ENCODE assay signal across 10 cellular contexts in genomic region chr17:78374631-78375274, GRCh38. TPM values are rescaled to one million over a fixed set of nuclear protein-coding genes. Genes with fewer than 3 reads are reported as not detected.
DNase-seq lines count a peak whose midpoint lies in the region; ATAC-seq and TF ChIP-seq lines count a peak whose summit lies in the region.
"Had no signal": no experiment of that assay in that cellular context is flagged by ENCODE, and none has a peak within 500 bp of the region (broad histone marks: within the 10 kb centered on the region; RNA-seq: fewer than 3 reads in every experiment).

No MANE protein-coding gene starts in this region.

- intact Hi-C loops in Right ventricle myocardium superior (cut with DNase I) = no loop called here

- peak overlapping the region; percentile 76 for H3K4me3 Mint-ChIP-seq in type B pancreatic cell
- H3K4me3 Mint-ChIP-seq: activated naive CD8-positive, alpha-beta T cell treated with anti-CD3 and anti-CD28 coated beads, Interleukin-2, amount 10 ng/mL, durations not matched to agents 7 days and 5 days had no signal

- no peak for TF ChIP-seq CTCF in cardiac muscle cell (IDR thresholded peaks at IDR 0.05; ENCODE audit: low read depth, low read length)
- TF ChIP-seq CTCF in lung (IDR thresholded peaks at IDR 0.05; ENCODE audit: control extremely low read depth, extremely low read depth) = no peak
- no peak for TF ChIP-seq CTCF in type B pancreatic cell (conservative IDR thresholded peaks at IDR 0.05)

- DNase-seq in cardiac muscle cell (ENCODE audit: low read depth in 1 of 2, low spot score in 1 of 2) (peak in 1 of 2 donors; percentile 87), Right ventricle myocardium superior (no peak), ecto neural progenitor cell (ENCODE audit: low spot score) (peak; percentile 74), lung (ENCODE audit: low spot score) (no peak), type B pancreatic cell (ENCODE audit: extremely low spot score, unreplicated experiment) (no peak), left lobe of liver (ENCODE audit: low spot score) (no peak), NCI-H1092 treated with DMSO at 0.1 percent for 48 hours (lab: John Stamatoyannopoulos, UW) (no peak)
- DNase-seq: activated naive CD8-positive, alpha-beta T cell treated with anti-CD3 and anti-CD28 coated beads, Interleukin-2, amount 10 ng/mL, durations not matched to agents 7 days and 5 days; NCI-H1694 treated with DMSO at 0.1 percent for 48 hours had no signal

- peaks cover 23% of the 10 kb centered on the region for H3K4me1 ChIP-seq in cardiac muscle cell (ENCODE audit: low read depth)
- H3K4me1 ChIP-seq in lung (ENCODE audit: control insufficient read depth in 2 of 2, insufficient read depth in 2 of 2, low read length in 2 of 2) = peaks cover 0 to 18% of the 10 kb centered on the region in 2 donors

- ATAC-seq in Right ventricle myocardium superior (ENCODE audit: poor library complexity) (no peak), lung (ENCODE audit: insufficient read depth, low FRiP score) (no peak), left lobe of liver (no peak), GM19324 (IDR thresholded peaks at IDR 0.05; ENCODE audit: low FRiP score, unreplicated experiment) (no peak)

- H3K36me3 ChIP-seq in cardiac muscle cell (no peaks in the 10 kb centered on the region), lung (ENCODE audit: control insufficient read depth in 2 of 2, insufficient read depth in 2 of 2, low read length in 2 of 2) (no peaks in the 10 kb centered on the region)

- peak overlapping the region; percentile 70 for H3K27ac ChIP-seq in cardiac muscle cell
- peak overlapping the region; percentile 42 to 76 for H3K27ac ChIP-seq in lung (ENCODE audit: low read depth in 1 of 2, low read length in 1 of 2)

- peaks cover 4% of the 10 kb centered on the region for H3K36me3 Mint-ChIP-seq in type B pancreatic cell

- H3K27me3 Mint-ChIP-seq in type B pancreatic cell = no peaks in the 10 kb centered on the region

- H3K27ac Mint-ChIP-seq in type B pancreatic cell = peak overlapping the region; percentile 97
- H3K27ac Mint-ChIP-seq: activated naive CD8-positive, alpha-beta T cell treated with anti-CD3 and anti-CD28 coated beads, Interleukin-2, amount 10 ng/mL, durations not matched to agents 7 days and 5 days had no signal

- H3K4me1 Mint-ChIP-seq in type B pancreatic cell (ENCODE audit: unreplicated experiment) = peaks cover 50% of the 10 kb centered on the region

- 67 to 68% methylated on average over 14 of the region's 14 CpGs for WGBS in lung, 2 donors

- H3K9me3 ChIP-seq in cardiac muscle cell (ENCODE audit: low read depth) = no peaks in the 10 kb centered on the region
- no peaks in the 10 kb centered on the region for H3K9me3 ChIP-seq in lung (ENCODE audit: control insufficient read depth in 2 of 2, insufficient read depth in 1 of 2, low read length in 1 of 2)

- H3K4me3 ChIP-seq in cardiac muscle cell (no peak overlapping the region), lung (no peak overlapping the region)

- H3K9me3 Mint-ChIP-seq in type B pancreatic cell = no peaks in the 10 kb centered on the region
- H3K9me3 Mint-ChIP-seq: activated naive CD8-positive, alpha-beta T cell treated with anti-CD3 and anti-CD28 coated beads, Interleukin-2, amount 10 ng/mL, durations not matched to agents 7 days and 5 days had no signal

- H3K27me3 ChIP-seq in cardiac muscle cell (no peaks in the 10 kb centered on the region), lung (ENCODE audit: control insufficient read depth, insufficient read depth) (no peaks in the 10 kb centered on the region)

RNA-seq across cellular contexts. Expression of gene PGS1, which starts 3.7 kb away (rescaled TPM):
- 52.5 and 64.7 TPM in 2 replicates for total RNA-seq in cardiac muscle cell
- 46.7 and 50.7 TPM in 2 replicates for polyA plus RNA-seq in cardiac muscle cell
- total RNA-seq in Right ventricle myocardium superior = 18.1 TPM
- 100 to 1,000 TPM in 1 of 2 donors, 10 to 100 TPM in 1; 90.6 to 104 TPM for total RNA-seq in lung
- polyA plus RNA-seq in lung = 10 to 100 TPM; 44.9 to 98.0 TPM
- total RNA-seq in type B pancreatic cell (ENCODE audit: low replicate concordance) = 44.7 and 54.8 TPM in 2 replicates
- total RNA-seq in left lobe of liver = 9.1 TPM

RNA-seq across cellular contexts. Expression of gene SOCS3, which starts 14.9 kb away (rescaled TPM):
- total RNA-seq in cardiac muscle cell = 51.7 and 59.0 TPM in 2 replicates
- 33.3 and 45.5 TPM in 2 replicates for polyA plus RNA-seq in cardiac muscle cell
- total RNA-seq in Right ventricle myocardium superior = 10.5 TPM
- 10 to 100 TPM; 65.8 to 83.8 TPM for total RNA-seq in lung
- polyA plus RNA-seq in lung = 100 to 1,000 TPM; 143 to 545 TPM
- 16.9 and 21.1 TPM in 2 replicates for total RNA-seq in type B pancreatic cell (ENCODE audit: low replicate concordance)
- 2.7 TPM for total RNA-seq in left lobe of liver
